Comparison of ENCODE assay signal across 10 cellular contexts in genomic region chr2:238143239-238143951, GRCh38. TPM values are rescaled to one million over a fixed set of nuclear protein-coding genes. Genes with fewer than 3 reads are reported as not detected.
DNase-seq lines count a peak whose midpoint lies in the region; ATAC-seq, FAIRE-seq and TF ChIP-seq lines count a peak whose summit lies in the region.
"Had no signal": no experiment of that assay in that cellular context is flagged by ENCODE, and none has a peak within 500 bp of the region (broad histone marks: within the 10 kb centered on the region; RNA-seq: fewer than 3 reads in every experiment).

No MANE protein-coding gene starts in this region.

- intact Hi-C loops in Calu3 (cut with micrococcal nuclease; ENCODE audit: unreplicated experiment) = loop anchor here (5.0 kb wide), 1 partner anchor 81 kb away; the partner anchor contains the start of gene SCLY
- intact Hi-C loops in left colon (cut with DNase I, micrococcal nuclease) = no loop called here

- TF ChIP-seq POLR2A in GM12892 (IDR thresholded peaks at IDR 0.05; ENCODE audit: low read depth, low read length) = no peak

- no peak overlapping the region for H3K4me2 ChIP-seq in fibroblast of lung (ENCODE audit: extremely low read depth, insufficient read depth, low read length)

- peaks cover 10% of the 10 kb centered on the region for H3K36me3 Mint-ChIP-seq in Calu3 (ENCODE audit: insufficient read depth, unreplicated experiment)

- H3K9me3 Mint-ChIP-seq in Calu3 (ENCODE audit: low read depth, unreplicated experiment) = no peaks in the 10 kb centered on the region

- no peak for TF ChIP-seq CTCF in Calu3 (IDR thresholded peaks at IDR 0.05; ENCODE audit: unreplicated experiment)
- TF ChIP-seq CTCF in fibroblast of lung (conservative IDR thresholded peaks at IDR 0.05 in 1 of 2, IDR thresholded peaks at IDR 0.05 in 1 of 2; ENCODE audit: low read depth in 1 of 2, low read length in 2 of 2) = no peak

- DNase-seq in 8988T (peak; percentile 89), Calu3 (peak; percentile 89), RKO (ENCODE audit: low spot score) (peak; percentile 78), fibroblast of lung (ENCODE audit: low read depth in 2 of 2) (peak; percentile 28 to 35), GM12892 (ENCODE audit: insufficient read length) (no peak), left colon (no peak)
- DNase-seq: NCI-H1930 had no signal

- H3K4me1 ChIP-seq in fibroblast of lung (ENCODE audit: control insufficient read depth, extremely low read depth, insufficient read depth, low read length) = peaks cover 13% of the 10 kb centered on the region

- H3K36me3 ChIP-seq in fibroblast of lung (ENCODE audit: control insufficient read depth, insufficient read depth, low read length) = no peaks in the 10 kb centered on the region

- peaks cover 28% of the 10 kb centered on the region for H3K4me1 Mint-ChIP-seq in Calu3 (ENCODE audit: low read depth, unreplicated experiment)

- no peak overlapping the region for H3K9ac ChIP-seq in fibroblast of lung (ENCODE audit: insufficient read depth, low read length)

- CTCF ChIA-PET in Calu3 (lab: Charles Lee) = no interaction called here

- H3K4me3 ChIP-seq in fibroblast of lung (replicated peaks in 1 of 4; ENCODE audit: control extremely low read depth in 1 of 4, insufficient read depth in 1 of 4, low read depth in 3 of 4, low read length in 4 of 4) = no peak overlapping the region

- no peak overlapping the region for H3K27ac ChIP-seq in fibroblast of lung (ENCODE audit: insufficient read depth, low read length)

- H3K4me3 Mint-ChIP-seq in Calu3 (ENCODE audit: low read depth, unreplicated experiment) = no peak overlapping the region

- H2AFZ ChIP-seq in fibroblast of lung (ENCODE audit: low read length) = no peak overlapping the region

- H3K27me3 ChIP-seq in fibroblast of lung (ENCODE audit: control insufficient read depth, insufficient read depth, low read length) = no peaks in the 10 kb centered on the region

- no peaks in the 10 kb centered on the region for H3K9me3 ChIP-seq in fibroblast of lung (ENCODE audit: control insufficient read depth, insufficient read depth, low read depth, low read length)

- H3K79me2 ChIP-seq in fibroblast of lung (ENCODE audit: control insufficient read depth, insufficient read depth, low read length) = no peaks in the 10 kb centered on the region

- ATAC-seq in GM21723 (IDR thresholded peaks at IDR 0.05; ENCODE audit: unreplicated experiment) (no peak), left colon (no peak), GM19035 (IDR thresholded peaks at IDR 0.05; ENCODE audit: unreplicated experiment) (no peak)

- BruUV-seq in Calu3 (replicated peaks; lab: Mats Ljungman, UMichigan) = no TSS peak

- H3K27me3 Mint-ChIP-seq in Calu3 (ENCODE audit: unreplicated experiment) = no peaks in the 10 kb centered on the region

- FAIRE-seq in GM12892 (lab: Jason Lieb, UNC) = no peak
- FAIRE-seq: TTC549 had no signal

- H3K27ac Mint-ChIP-seq in Calu3 (ENCODE audit: unreplicated experiment) = no peak overlapping the region

- no peaks in the 10 kb centered on the region for H4K20me1 ChIP-seq in fibroblast of lung (ENCODE audit: control insufficient read depth, extremely low read depth, insufficient read depth, low read length)

RNA-seq across cellular contexts. Expression of gene KLHL30, which starts 4.9 kb away (rescaled TPM):
- 0.64 and 1.3 TPM in 2 replicates for total RNA-seq in Calu3 (2022)
- 0.26 and 1.2 TPM in 2 replicates for total RNA-seq in fibroblast of lung
- polyA plus RNA-seq in fibroblast of lung = 0.02 and 1.6 TPM in 2 replicates
- polyA plus RNA-seq in fibroblast of lung (2012) = 0.09 and 3.8 TPM in 2 replicates
- 1.4 TPM in 1 of 2 replicates, not detected in the other for polyA minus RNA-seq in fibroblast of lung (ENCODE audit: low replicate concordance)
- not detected for polyA plus RNA-seq in GM12892 (2012; ENCODE audit: missing spikeins)
- under 1 TPM; 0.18 to 0.28 TPM for total RNA-seq in left colon

RNA-seq across cellular contexts. Expression of gene ERFE, which starts 15.4 kb away (rescaled TPM):
- total RNA-seq in Calu3 (2022) (2.4 and 4.0 TPM in 2 replicates), fibroblast of lung (1.3 and 1.5 TPM in 2 replicates), left colon (under 1 TPM in 1 of 2 donors, not detected in 1; 0.45 TPM)
- polyA plus RNA-seq in fibroblast of lung = 1.1 and 8.3 TPM in 2 replicates
- polyA plus RNA-seq in fibroblast of lung (2012) = 2.0 and 12.6 TPM in 2 replicates
- 7.5 TPM in 1 of 2 replicates, not detected in the other for polyA minus RNA-seq in fibroblast of lung (ENCODE audit: low replicate concordance)
- not detected for polyA plus RNA-seq in GM12892 (2012; ENCODE audit: missing spikeins)

RNA-seq across cellular contexts. Expression of gene ESPNL, which starts 43.3 kb away (rescaled TPM):
- total RNA-seq in Calu3 (2022) (0.19 and 0.61 TPM in 2 replicates), fibroblast of lung (1.3 and 2.8 TPM in 2 replicates), left colon (under 1 TPM; 0.06 to 0.25 TPM)
- polyA plus RNA-seq in fibroblast of lung = 0.36 and 0.79 TPM in 2 replicates
- polyA plus RNA-seq in fibroblast of lung (2012) = 0.78 and 1.7 TPM in 2 replicates
- polyA minus RNA-seq in fibroblast of lung (ENCODE audit: low replicate concordance) = 0.59 and 2.7 TPM in 2 replicates
- 0.61 TPM for polyA plus RNA-seq in GM12892 (2012; ENCODE audit: missing spikeins)

Comparison
In these comparisons a context has a peak if more than half of its experiments do, and no peak if none do; other contexts are left out.
1. DNase-seq: peak in 8988T (single experiment), Calu3 (single experiment), RKO (single experiment) and fibroblast of lung (2 of 2); none in GM12892 (single experiment) and left colon (0 of 2).